ENCODE assay signal across 8 cellular contexts in the genomic region with DNA sequence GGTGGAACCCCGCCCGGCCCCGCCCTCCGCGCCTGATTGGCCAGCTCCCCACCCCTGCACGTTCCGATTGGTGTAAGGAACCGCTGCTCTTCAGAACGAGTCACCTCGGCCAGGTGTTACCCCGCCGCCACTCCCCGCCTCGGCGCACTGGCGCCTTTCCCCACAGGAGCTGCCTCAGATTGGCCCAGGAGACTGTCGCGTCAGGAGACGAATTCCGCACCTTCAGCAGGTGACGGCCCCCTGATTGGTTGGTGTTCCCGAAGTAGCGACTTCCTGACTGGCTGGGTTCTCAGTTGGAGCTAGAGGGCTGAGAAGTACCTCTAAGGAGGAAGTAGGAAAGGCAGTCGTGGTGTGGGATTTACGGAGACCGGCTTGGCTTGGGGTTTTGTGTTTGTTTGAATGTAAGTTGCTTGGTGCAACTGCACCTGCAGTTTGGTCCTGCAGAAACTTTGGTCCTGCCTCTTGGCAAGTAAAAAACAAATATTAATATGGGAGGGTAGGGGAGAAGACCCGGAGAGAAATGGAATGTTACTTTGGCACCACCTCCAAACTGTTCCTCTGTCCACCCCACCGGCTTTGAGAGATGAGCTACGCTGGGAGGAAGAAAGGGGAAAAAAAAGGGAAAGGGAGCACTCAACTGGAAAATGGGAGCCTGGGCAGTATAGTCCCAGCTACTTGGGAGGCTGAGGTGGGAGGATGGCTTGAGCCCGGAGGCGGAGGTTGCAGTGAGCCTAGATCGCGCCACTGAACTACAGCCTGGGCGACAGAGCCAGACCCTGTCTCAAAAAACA. TPM values are rescaled to one million over a fixed set of nuclear protein-coding genes. Genes with fewer than 3 reads are reported as not detected.
A peak's percentile ranks its signal among the peaks of the same experiment; 100 is the strongest.
DNase-seq lines count a peak whose midpoint lies in the region; ATAC-seq and TF ChIP-seq lines count a peak whose summit lies in the region.

No MANE protein-coding gene starts in this region.

- H3K4me1 ChIP-seq in adrenal gland (replicated peaks in 1 of 2) = peaks cover 14 to 35% of the 10 kb centered on the region in 2 donors

- H3K27ac ChIP-seq in adrenal gland = peak overlapping the region in 4 of 5 donors; percentile 43 to 78 (median 68)

- WGBS in adrenal gland, 4 donors = 13 to 21% (median 15%) methylated on average over 19 to 34 of the region's 34 CpGs

- no peaks in the 10 kb centered on the region for H3K9me3 ChIP-seq in adrenal gland (replicated peaks in 1 of 3)

- TF ChIP-seq CTCF in GM12864 (IDR thresholded peaks at IDR 0.05; ENCODE audit: low read depth, low read length, missing control alignments) (no peak), adrenal gland (IDR thresholded peaks at IDR 0.05) (no peak)

- no peaks in the 10 kb centered on the region for H3K27me3 ChIP-seq in adrenal gland

- TF ChIP-seq POLR2A in adrenal gland (IDR thresholded peaks at IDR 0.05) = peak; percentile 5 to 77

- DNase-seq in GM12864 (ENCODE audit: low read depth) = peak; percentile 73
- DNase-seq in NCI-H1105 (lab: John Stamatoyannopoulos, UW) = peak; percentile 99
- peak; percentile 90 for DNase-seq in T follicular helper cell (ENCODE audit: low read depth)
- DNase-seq in adrenal gland = peak; percentile 87 to 93 (median 91)
- peak; percentile 71 for DNase-seq in hepatic stellate cell (ENCODE audit: low spot score)
- peak; percentile 75 for DNase-seq in putamen (ENCODE audit: low spot score)
- DNase-seq in NCI-H524 treated with DMSO at 0.1 percent for 48 hours (lab: John Stamatoyannopoulos, UW) = no peak

- no peaks in the 10 kb centered on the region for H3K36me3 ChIP-seq in adrenal gland (replicated peaks in 1 of 2)

- peak; percentile 85 for ATAC-seq in HG02623 (IDR thresholded peaks at IDR 0.05; ENCODE audit: unreplicated experiment)

- intact Hi-C loops in adrenal gland (cut with DNase I) = no loop called here

- H3K4me3 ChIP-seq in GM12864 (ENCODE audit: low read depth, low read length) = peak overlapping the region; percentile 62
- H3K4me3 ChIP-seq in adrenal gland = peak overlapping the region in 2 of 4 donors; percentile 41 to 74

RNA-seq across cellular contexts. Expression of gene F11R, which starts 0.4 kb away (rescaled TPM):
- total RNA-seq in adrenal gland = 10 to 100 TPM; 32.1 to 99.1 (median 55.1) TPM
- polyA plus RNA-seq in adrenal gland = 10 to 100 TPM; 19.3 to 83.0 (median 22.9) TPM

RNA-seq across cellular contexts. Expression of gene TSTD1, which starts 17.4 kb away (rescaled TPM):
- 100 to 1,000 TPM in 3 of 8 donors, 10 to 100 TPM in 5; 46.3 to 280 (median 93.3) TPM for total RNA-seq in adrenal gland
- 100 to 1,000 TPM in 2 of 3 donors, 10 to 100 TPM in 1; 57.8 to 153 (median 109) TPM for polyA plus RNA-seq in adrenal gland

RNA-seq across cellular contexts. Expression of gene USF1, which starts 24.4 kb away (rescaled TPM):
- total RNA-seq in adrenal gland = 10 to 100 TPM; 41.3 to 82.9 (median 63.7) TPM
- 100 to 1,000 TPM in 2 of 3 donors, 10 to 100 TPM in 1; 48.0 to 153 (median 144) TPM for polyA plus RNA-seq in adrenal gland

RNA-seq across cellular contexts. Expression of gene ARHGAP30, which starts 48.3 kb away (rescaled TPM):
- total RNA-seq in adrenal gland = 10 to 100 TPM in 5 of 8 donors, 1 to 10 TPM in 3; 3.7 to 15.7 (median 10.5) TPM
- 10 to 100 TPM in 1 of 3 donors, 1 to 10 TPM in 2; 3.7 to 17.5 (median 4.5) TPM for polyA plus RNA-seq in adrenal gland
